ENCODE assay signal across 25 cellular contexts in genomic region chr4:177196615-177197014, GRCh38.
DNase-seq lines count a peak whose midpoint lies in the region; ATAC-seq, FAIRE-seq and TF ChIP-seq lines count a peak whose summit lies in the region.
"Had no signal": no experiment of that assay in that cellular context is flagged by ENCODE, and none has a peak within 500 bp of the region (broad histone marks: within the 10 kb centered on the region; RNA-seq: fewer than 3 reads in every experiment).

No MANE protein-coding gene starts in this region.

- no peak for TF ChIP-seq POLR2A in HepG2 (IDR thresholded peaks at IDR 0.05; ENCODE audit: insufficient read depth in 1 of 2, low read depth in 2 of 2, low read length in 2 of 2)
- no peak for TF ChIP-seq POLR2A in right lobe of liver (IDR thresholded peaks at IDR 0.05)
- TF ChIP-seq POLR2A in H1 (IDR thresholded peaks at IDR 0.05; ENCODE audit: control extremely low read depth in 1 of 2, low read depth in 2 of 2, low read length in 2 of 2): no peak

- in situ Hi-C loops in HepG2 (cut with HindIII; ENCODE audit: extremely low pct_ligation_motif_present, low pct_unique_long_range_greater_than_20kb): no loop called here

- intact Hi-C loops in HepG2 (cut with micrococcal nuclease; ENCODE audit: unreplicated experiment) (no loop called here), right lobe of liver (cut with DNase I) (no loop called here)

- TF ChIP-seq EP300 in HepG2 (IDR thresholded peaks at IDR 0.05; ENCODE audit: low read depth in 2 of 2, low read length in 2 of 2) (no peak), HepG2 (CRISPR knock-in tag; IDR thresholded peaks at IDR 0.05; ENCODE audit: borderline replicate concordance) (no peak), H1 (IDR thresholded peaks at IDR 0.05; ENCODE audit: borderline replicate concordance in 1 of 2, low read depth in 2 of 2, low read length in 2 of 2) (no peak)

- no peaks in the 10 kb centered on the region for H3K79me2 ChIP-seq in HepG2 (ENCODE audit: insufficient read depth, low read length)
- no peaks in the 10 kb centered on the region for H3K79me2 ChIP-seq in H1 (ENCODE audit: control insufficient read depth in 1 of 2, insufficient read depth in 2 of 2, low read length in 2 of 2)

- H3K27me3 ChIP-seq in HepG2 (ENCODE audit: control insufficient read depth in 1 of 2, insufficient read depth in 2 of 2, low read length in 2 of 2): no peaks in the 10 kb centered on the region; a peak in 1 of 5 replicates
- H3K27me3 ChIP-seq in right lobe of liver: no peaks in the 10 kb centered on the region
- H3K27me3 ChIP-seq in H1 (replicated peaks in 1 of 4; ENCODE audit: control insufficient read depth in 3 of 4, extremely low read depth in 1 of 4, insufficient read depth in 3 of 4, low read length in 3 of 4): no peaks in the 10 kb centered on the region
- H3K27me3 ChIP-seq: BLaER1 treated with 17β-estradiol and CSF1 and Interleukin-3, amounts not matched to agents 10 nM and 100 nM had no signal

- no peak overlapping the region for H4K8ac ChIP-seq in H1 (ENCODE audit: extremely low read depth, insufficient read depth, low read length)

- DNase-seq in HepG2 (ENCODE audit: low spot score): no peak
- no peak for DNase-seq in right lobe of liver
- no peak for DNase-seq in WTC11 (ENCODE audit: low spot score)
- no peak for DNase-seq in H1 (ENCODE audit: low read depth in 1 of 2, low spot score in 2 of 2)
- DNase-seq in HuH-7.5 (ENCODE audit: low spot score): no peak
- DNase-seq: AML-193; Caco-2; Calu3; CD4-positive, alpha-beta T cell; CD8-positive, alpha-beta T cell; DMS79; DND-41; EL; GDM1 had no signal

- TF ChIP-seq CTCF in HepG2 (CRISPR knock-in tag; IDR thresholded peaks at IDR 0.05): no peak
- TF ChIP-seq CTCF in right lobe of liver (IDR thresholded peaks at IDR 0.05): no peak
- no peak for TF ChIP-seq CTCF in WTC11 (IDR thresholded peaks at IDR 0.05)
- no peak for TF ChIP-seq CTCF in H1 (IDR thresholded peaks at IDR 0.05; ENCODE audit: control extremely low read depth in 1 of 3, insufficient read depth in 1 of 3, low read depth in 1 of 3, low read length in 3 of 3)

- peaks cover 42% of the 10 kb centered on the region for H3K9me3 Mint-ChIP-seq in WTC11

- H3K79me1 ChIP-seq in H1 (ENCODE audit: low read depth, low read length): no peaks in the 10 kb centered on the region

- H4K91ac ChIP-seq in H1 (replicated peaks; ENCODE audit: insufficient read length, low read length): no peak overlapping the region

- H2AFZ ChIP-seq in HepG2 (ENCODE audit: low read length) (no peak overlapping the region), H1 (ENCODE audit: low read length) (no peak overlapping the region)

- POLR2A ChIA-PET in HepG2 (lab: Yijun Ruan, JAX) (no interaction called here), WTC11 (lab: Charles Lee) (no interaction called here), H1 (lab: Charles Lee; ENCODE audit: partially characterized antibody) (no interaction called here)

- H3K9me3 ChIP-seq in HepG2 (ENCODE audit: low read length) (peaks cover 26% of the 10 kb centered on the region; the same call in 1 of the 2 replicates), right lobe of liver (no peaks in the 10 kb centered on the region), H1 (ENCODE audit: insufficient read depth in 2 of 2, low read depth in 1 of 2, low read length in 1 of 2) (peaks cover 2 to 5% of the 10 kb centered on the region in 2 experiments; a peak in 2 of 4 replicates)
- H3K9me3 ChIP-seq: Caco-2 had no signal

- no peak overlapping the region for H3K18ac ChIP-seq in H1 (ENCODE audit: extremely low read depth, low read length)

- FAIRE-seq in HepG2 (lab: Jason Lieb, UNC) (no peak), H1 (lab: Jason Lieb, UNC) (peak; percentile 48)
- FAIRE-seq: A549, D721Med, GM12878, GM12892, GM18507, GM19239 had no signal

- H3K4me1 ChIP-seq in HepG2 (ENCODE audit: insufficient read depth, low read length) (no peaks in the 10 kb centered on the region), right lobe of liver (no peaks in the 10 kb centered on the region), H1 (replicated peaks in 1 of 4; ENCODE audit: control insufficient read depth in 3 of 4, insufficient read depth in 4 of 4, low read length in 3 of 4) (no peaks in the 10 kb centered on the region)
- H3K4me1 ChIP-seq: A549; BLaER1 treated with 17β-estradiol and CSF1 and Interleukin-3, amounts not matched to agents 10 nM and 100 nM; Caco-2 had no signal

- H3K23me2 ChIP-seq in H1 (ENCODE audit: low read depth, low read length): no peaks in the 10 kb centered on the region

- no peak overlapping the region for H2BK20ac ChIP-seq in H1 (ENCODE audit: low read length)

- H4K5ac ChIP-seq in H1 (ENCODE audit: insufficient read length, low read depth, low read length): no peak overlapping the region

- no peak overlapping the region for H3K4ac ChIP-seq in H1 (replicated peaks; ENCODE audit: insufficient read length, low read depth, low read length)

- H4K20me1 ChIP-seq in HepG2 (ENCODE audit: insufficient read depth, low read length) (no peaks in the 10 kb centered on the region), H1 (replicated peaks in 1 of 2; ENCODE audit: control insufficient read depth in 1 of 2, insufficient read depth in 2 of 2, low read length in 2 of 2) (no peaks in the 10 kb centered on the region)
- H4K20me1 ChIP-seq: BLaER1 treated with 17β-estradiol and CSF1 and Interleukin-3, amounts not matched to agents 10 nM and 100 nM had no signal

- ATAC-seq in HepG2 (no peak), right lobe of liver (no peak), WTC11 (no peak), GM18907 (IDR thresholded peaks at IDR 0.05; ENCODE audit: unreplicated experiment) (no peak)
- ATAC-seq: A549; CD8-positive, alpha-beta T cell; GM12878 had no signal

- H3K36me3 Mint-ChIP-seq in WTC11: peaks cover 27% of the 10 kb centered on the region
- H3K36me3 Mint-ChIP-seq: CD8-positive, alpha-beta T cell had no signal

- H3K14ac ChIP-seq in H1 (ENCODE audit: insufficient read length): no peak overlapping the region

- no peak for TF ChIP-seq RAD21 in HepG2 (CRISPR knock-in tag; IDR thresholded peaks at IDR 0.05)
- TF ChIP-seq RAD21 in H1 (IDR thresholded peaks at IDR 0.05 in 1 of 2, conservative IDR thresholded peaks at IDR 0.05 in 1 of 2; ENCODE audit: low read depth in 2 of 2, low read length in 2 of 2): no peak

- 0% methylated on average over 2 of the region's 2 CpGs for WGBS in HepG2 (ENCODE audit: low lambda C conversion rate)
- 67% methylated on average over 2 of the region's 2 CpGs for WGBS in right lobe of liver (ENCODE audit: insufficient coverage, low coverage, low lambda C conversion rate, missing lambda C conversion rate)
- WGBS in H1 (ENCODE audit: extremely low coverage in 1 of 2, insufficient coverage in 1 of 2, insufficient read length in 1 of 2, insufficient replicate concordance in 2 of 2, low coverage in 1 of 2, low lambda C conversion rate in 2 of 2, missing lambda C conversion rate in 1 of 2), 2 experiments: 93% methylated on average over 2 of the region's 2 CpGs; no CpG with 5 or more reads in 1 of the 2 experiments

- H3K23ac ChIP-seq in H1 (ENCODE audit: insufficient read length): no peak overlapping the region

- H2BK12ac ChIP-seq in H1 (ENCODE audit: low read depth, low read length): no peak overlapping the region

- H3K4me3 ChIP-seq in HepG2 (replicated peaks in 1 of 3; ENCODE audit: insufficient read depth in 1 of 3, low read depth in 2 of 3, low read length in 3 of 3) (no peak overlapping the region), right lobe of liver (no peak overlapping the region), H1 (ENCODE audit: extremely low read depth in 1 of 4, insufficient read depth in 2 of 4, low read depth in 3 of 4, low read length in 4 of 4) (no peak overlapping the region)
- H3K4me3 ChIP-seq: A549; BLaER1 treated with 17β-estradiol and CSF1 and Interleukin-3, amounts not matched to agents 10 nM and 100 nM; GM12878 had no signal

- no peak overlapping the region for H2BK120ac ChIP-seq in H1 (replicated peaks; ENCODE audit: low read depth, low read length)

- H3K4me2 ChIP-seq in HepG2 (ENCODE audit: low read depth, low read length): no peak overlapping the region
- H3K4me2 ChIP-seq in H1 (ENCODE audit: insufficient read depth in 1 of 2, low read depth in 2 of 2, low read length in 2 of 2): no peak overlapping the region
- H3K4me2 ChIP-seq: A549; BLaER1 treated with 17β-estradiol and CSF1 and Interleukin-3, amounts not matched to agents 10 nM and 100 nM had no signal

- no TSS peak for BruUV-seq in HepG2 (replicated peaks; lab: Mats Ljungman, UMichigan)

- peaks cover 15% of the 10 kb centered on the region for H3K4me1 Mint-ChIP-seq in WTC11
- H3K4me1 Mint-ChIP-seq: B cell had no signal

- H3K27ac ChIP-seq in HepG2 (ENCODE audit: extremely low read length, insufficient read depth, low read length): no peak overlapping the region
- no peak overlapping the region for H3K27ac ChIP-seq in right lobe of liver
- no peak overlapping the region for H3K27ac ChIP-seq in H1 (ENCODE audit: low read depth, low read length)
- H3K27ac ChIP-seq: 22Rv1; A549; BLaER1 treated with 17β-estradiol and CSF1 and Interleukin-3, amounts not matched to agents 10 nM and 100 nM; C4-2B had no signal

- H2BK15ac ChIP-seq in H1 (ENCODE audit: low read length): no peak overlapping the region

- no peak overlapping the region for H3K9ac ChIP-seq in HepG2 (ENCODE audit: insufficient read depth, low read depth, low read length)
- H3K9ac ChIP-seq in H1 (replicated peaks in 1 of 4; ENCODE audit: extremely low read depth in 1 of 4, low read depth in 3 of 4, low read length in 3 of 4): no peak overlapping the region
- H3K9ac ChIP-seq: BLaER1 treated with 17β-estradiol and CSF1 and Interleukin-3, amounts not matched to agents 10 nM and 100 nM had no signal

- no peak overlapping the region for H3K56ac ChIP-seq in H1 (replicated peaks; ENCODE audit: insufficient read length, low read depth, low read length)

- H3K36me3 ChIP-seq in HepG2 (replicated peaks in 1 of 2; ENCODE audit: control insufficient read depth in 1 of 2, insufficient read depth in 2 of 2, low read length in 2 of 2): no peaks in the 10 kb centered on the region
- no peaks in the 10 kb centered on the region for H3K36me3 ChIP-seq in right lobe of liver
- no peaks in the 10 kb centered on the region for H3K36me3 ChIP-seq in H1 (ENCODE audit: control insufficient read depth in 2 of 4, insufficient read depth in 4 of 4, low read length in 3 of 4)
- H3K36me3 ChIP-seq: BLaER1 treated with 17β-estradiol and CSF1 and Interleukin-3, amounts not matched to agents 10 nM and 100 nM had no signal

- no peak overlapping the region for H2BK5ac ChIP-seq in H1 (ENCODE audit: low read depth, low read length)

- H2AK5ac ChIP-seq in H1 (ENCODE audit: low read depth, low read length): no peak overlapping the region

- H3K27ac Mint-ChIP-seq in WTC11: no peak overlapping the region
- H3K27ac Mint-ChIP-seq: B cell; CD4-positive, alpha-beta T cell; CD8-positive, alpha-beta T cell had no signal

- no peak overlapping the region for H3K4me3 Mint-ChIP-seq in WTC11
- H3K4me3 Mint-ChIP-seq: B cell; CD4-positive, alpha-beta T cell; CD8-positive, alpha-beta T cell had no signal

- CTCF ChIA-PET in HepG2 (lab: Yijun Ruan, JAX; ENCODE audit: low intra/inter-chr PET ratio, low total read pairs): no interaction called here
- CTCF ChIA-PET in WTC11 (lab: Charles Lee): no interaction called here
- CTCF ChIA-PET in H1 (lab: Charles Lee; ENCODE audit: partially characterized antibody): no interaction called here

- H3K27me3 Mint-ChIP-seq in WTC11 (ENCODE audit: low read depth): no peaks in the 10 kb centered on the region; the same call in 1 of the 2 replicates
- H3K27me3 Mint-ChIP-seq: B cell had no signal

TF ChIP-seq in H1, 55 proteins besides CTCF, POLR2A, EP300 and RAD21 (continues in another document):
- no peak for TF ChIP-seq KDM5A (IDR thresholded peaks at IDR 0.05; ENCODE audit: low read length)

Comparison
In these comparisons a context has a peak if more than half of its experiments do, and no peak if none do; other contexts are left out.
1. Of the 50 proteins assayed by ChIP-seq in both HepG2 and WTC11: peak only in HepG2: none; only in WTC11: none; in both: ZNF317; in neither: 49.